In genomic region chr6:26375270-26375669, GRCh38 we compare ENCODE assay signal across 2 cellular contexts.
TF ChIP-seq lines count a peak whose summit lies in the region.

No MANE protein-coding gene starts in this region.

TF ChIP-seq in K562, 482 proteins besides CTCF, POLR2A, EP300 and RAD21:
- TF ChIP-seq SNIP1 (IDR thresholded peaks at IDR 0.05; ENCODE audit: low read depth): no peak
- 0 out of 2 replicates have a peak, but pooled peaks have one; percentile 15 for TF ChIP-seq GABPA (tag; conservative IDR thresholded peaks at IDR 0.05; ENCODE audit: low read depth)

TF ChIP-seq in HepG2, 621 proteins besides CTCF, POLR2A, EP300 and RAD21:
- TF ChIP-seq FOSL2 (CRISPR knock-in tag; IDR thresholded peaks at IDR 0.05) (no peak), KMT2A (CRISPR knock-in tag; IDR thresholded peaks at IDR 0.05) (no peak), NR2F2 (IDR thresholded peaks at IDR 0.05; ENCODE audit: borderline replicate concordance, low read depth) (no peak), ZNF782 (CRISPR knock-in tag; IDR thresholded peaks at IDR 0.05; ENCODE audit: borderline replicate concordance) (no peak), ZNF430 (CRISPR knock-in tag; IDR thresholded peaks at IDR 0.05) (no peak), PCBP2 (optimal IDR thresholded peaks at IDR 0.05; ENCODE audit: low read depth, low read length, poor library complexity, severe bottlenecking) (no peak), HOXA7 (CRISPR knock-in tag; IDR thresholded peaks at IDR 0.05) (no peak), WIZ (CRISPR knock-in tag; IDR thresholded peaks at IDR 0.05) (no peak), ZNF501 (CRISPR knock-in tag; IDR thresholded peaks at IDR 0.05) (no peak), MIXL1 (CRISPR knock-in tag; IDR thresholded peaks at IDR 0.05) (no peak)
- TF ChIP-seq, protein P1, sequence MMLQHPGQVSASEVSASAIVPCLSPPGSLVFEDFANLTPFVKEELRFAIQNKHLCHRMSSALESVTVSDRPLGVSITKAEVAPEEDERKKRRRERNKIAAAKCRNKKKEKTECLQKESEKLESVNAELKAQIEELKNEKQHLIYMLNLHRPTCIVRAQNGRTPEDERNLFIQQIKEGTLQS (CRISPR knock-in tag; IDR thresholded peaks at IDR 0.05): no peak
